ENCODE assay signal across 10 cellular contexts in genomic region chr6:30554962-30555361, GRCh38. TPM values are rescaled to one million over a fixed set of nuclear protein-coding genes. Genes with fewer than 3 reads are reported as not detected.
DNase-seq lines count a peak whose midpoint lies in the region; ATAC-seq, FAIRE-seq and TF ChIP-seq lines count a peak whose summit lies in the region.
"Had no signal": no experiment of that assay in that cellular context is flagged by ENCODE, and none has a peak within 500 bp of the region (broad histone marks: within the 10 kb centered on the region; RNA-seq: fewer than 3 reads in every experiment).

No MANE protein-coding gene starts in this region.

- no TSS peak for BruUV-seq in A673 (replicated peaks; lab: Mats Ljungman, UMichigan)

- no peaks in the 10 kb centered on the region for H3K27me3 ChIP-seq in A673 (replicated peaks; ENCODE audit: insufficient read depth, low read depth, low read length, poor library complexity)
- no peaks in the 10 kb centered on the region for H3K27me3 ChIP-seq in muscle layer of duodenum (ENCODE audit: low read depth, low read length)

- H3K4me1 ChIP-seq in A673 (ENCODE audit: insufficient read depth, low read length, poor library complexity, severe bottlenecking): peaks cover 16% of the 10 kb centered on the region
- H3K4me1 ChIP-seq in muscle layer of duodenum (ENCODE audit: control insufficient read depth in 1 of 2, insufficient read depth in 2 of 2, low read length in 2 of 2): peaks cover 7 to 14% of the 10 kb centered on the region in 2 donors

- H3K9me3 Mint-ChIP-seq in chondrocyte (ENCODE audit: low read depth): no peaks in the 10 kb centered on the region

- ATAC-seq in HG03196 (IDR thresholded peaks at IDR 0.05; ENCODE audit: unreplicated experiment): no peak

- peaks cover 34% of the 10 kb centered on the region for H3K36me3 Mint-ChIP-seq in chondrocyte (ENCODE audit: low read depth)

- peak overlapping the region; percentile 99 for H3K27ac Mint-ChIP-seq in chondrocyte (ENCODE audit: unreplicated experiment)

- H3K4me1 Mint-ChIP-seq in chondrocyte (ENCODE audit: low read depth): peaks cover 27% of the 10 kb centered on the region

- peak overlapping the region; percentile 61 for H3K4me3 ChIP-seq in A673 (ENCODE audit: low read depth, low read length, poor library complexity, severe bottlenecking)
- peak overlapping the region; percentile 99 for H3K4me3 ChIP-seq in muscle layer of duodenum (ENCODE audit: low read depth in 1 of 2, low read length in 2 of 2)

- intact Hi-C loops in A673 (cut with micrococcal nuclease; ENCODE audit: unreplicated experiment): loop anchor here (10.0 kb wide), 1 partner anchor 330 kb away; the partner anchor contains the start of gene DDR1

- no peaks in the 10 kb centered on the region for H3K9me3 ChIP-seq in A673 (ENCODE audit: low read depth, low read length, poor library complexity, severe bottlenecking)
- H3K9me3 ChIP-seq in KOPT-K1 (ENCODE audit: insufficient read depth, low read length, poor library complexity, severe bottlenecking): no peaks in the 10 kb centered on the region
- no peaks in the 10 kb centered on the region for H3K9me3 ChIP-seq in muscle layer of duodenum (ENCODE audit: control insufficient read depth in 1 of 2, low read length in 2 of 2)

- POLR2A ChIA-PET in A673 (lab: Charles Lee; ENCODE audit: low non-redundant PET): no interaction called here

- no peak for TF ChIP-seq CTCF in A673 (conservative IDR thresholded peaks at IDR 0.05; ENCODE audit: low read depth, low read length)
- no peak for TF ChIP-seq CTCF in chondrocyte (IDR thresholded peaks at IDR 0.05)

- no peak for FAIRE-seq in GM12891 (lab: Jason Lieb, UNC)
- FAIRE-seq: endometrium had no signal

- H3K36me3 ChIP-seq in A673 (ENCODE audit: insufficient read depth, low read length, poor library complexity, severe bottlenecking): peaks cover 53% of the 10 kb centered on the region
- H3K36me3 ChIP-seq in KOPT-K1 (ENCODE audit: insufficient read depth, low read length): peaks cover 72% of the 10 kb centered on the region
- H3K36me3 ChIP-seq in muscle layer of duodenum (ENCODE audit: control insufficient read depth in 1 of 2, insufficient read depth in 2 of 2, low read length in 2 of 2): peaks cover 32 to 43% of the 10 kb centered on the region in 2 donors

- DNase-seq in A673 (ENCODE audit: low spot score): no peak
- no peak for DNase-seq in chondrocyte (ENCODE audit: low spot score)
- no peak for DNase-seq in GM12891 (ENCODE audit: insufficient read length, low spot score)
- no peak for DNase-seq in NCI-H345 (lab: John Stamatoyannopoulos, UW)
- no peak for DNase-seq in hepatic stellate cell (ENCODE audit: low spot score)
- DNase-seq: NCI-H1105 had no signal

- no peaks in the 10 kb centered on the region for H3K27me3 Mint-ChIP-seq in chondrocyte (ENCODE audit: low read depth)

- TF ChIP-seq POLR2A in GM12891 (IDR thresholded peaks at IDR 0.05; ENCODE audit: low read depth, low read length): no peak

- CTCF ChIA-PET in A673 (lab: Charles Lee): interaction anchor here (0.6 to 1.2 kb wide), 3 partner anchors 10 to 73 kb away, joined by 3 to 10 read pairs (median 4); no protein-coding TSS in a partner anchor

- H3K27ac ChIP-seq in A673 (ENCODE audit: low read depth, low read length, poor library complexity, severe bottlenecking) (peak overlapping the region; percentile 88), KOPT-K1 (ENCODE audit: low read depth, low read length, poor library complexity, severe bottlenecking) (peak overlapping the region; percentile 93), muscle layer of duodenum (ENCODE audit: low read length) (peak overlapping the region; percentile 95)

- H3K4me3 Mint-ChIP-seq in chondrocyte (ENCODE audit: unreplicated experiment): peak overlapping the region; percentile 95

TF ChIP-seq in GM12891, 5 proteins besides CTCF, POLR2A, EP300 and RAD21:
- TF ChIP-seq SPI1 (IDR thresholded peaks at IDR 0.05; ENCODE audit: low read depth, low read length): no peak
- TF ChIP-seq POU2F2 (IDR thresholded peaks at IDR 0.05; ENCODE audit: low read depth, low read length): no peak
- no peak for TF ChIP-seq POLR2AphosphoS5 (IDR thresholded peaks at IDR 0.05; ENCODE audit: low read depth, low read length)
- TF ChIP-seq TAF1 (IDR thresholded peaks at IDR 0.05; ENCODE audit: low read depth, low read length): no peak
- TF ChIP-seq PAX5 (IDR thresholded peaks at IDR 0.05; ENCODE audit: insufficient read depth, low read length, severe bottlenecking): no peak

RNA-seq across cellular contexts. Expression of gene GNL1, which starts 1.3 kb away (rescaled TPM):
- total RNA-seq in A673 (2021) (93.2 and 101 TPM in 2 replicates), chondrocyte (57.7 to 76.7 TPM (median 61.5 TPM) in 3 replicates)
- 36.3 TPM for polyA plus RNA-seq in GM12891 (2012; ENCODE audit: low read depth, missing spikeins)

RNA-seq across cellular contexts. Expression of gene PRR3, which starts 2.1 kb away (rescaled TPM):
- total RNA-seq in A673 (2021) (49.9 and 53.0 TPM in 2 replicates), chondrocyte (8.6 to 13.6 TPM (median 9.9 TPM) in 3 replicates)
- polyA plus RNA-seq in GM12891 (2012; ENCODE audit: low read depth, missing spikeins): 12.4 TPM

RNA-seq across cellular contexts. Expression of gene ABCF1, which starts 16.3 kb away (rescaled TPM):
- total RNA-seq in A673 (2021) (109 and 119 TPM in 2 replicates), chondrocyte (51.9 to 66.1 TPM (median 53.0 TPM) in 3 replicates)
- polyA plus RNA-seq in GM12891 (2012; ENCODE audit: low read depth, missing spikeins): 48.8 TPM
